In genomic region chr4:150385606-150386005, GRCh38 we compare ENCODE assay signal across 9 cellular contexts.
DNase-seq lines count a peak whose midpoint lies in the region; ATAC-seq and TF ChIP-seq lines count a peak whose summit lies in the region.
"Had no signal": no experiment of that assay in that cellular context is flagged by ENCODE, and none has a peak within 500 bp of the region (broad histone marks: within the 10 kb centered on the region; RNA-seq: fewer than 3 reads in every experiment).

No MANE protein-coding gene starts in this region.

- H3K4me3 Mint-ChIP-seq in type B pancreatic cell: no peak overlapping the region

- no peaks in the 10 kb centered on the region for H3K27me3 Mint-ChIP-seq in type B pancreatic cell

- peaks cover 15% of the 10 kb centered on the region for H3K36me3 Mint-ChIP-seq in type B pancreatic cell

- peaks cover 7% of the 10 kb centered on the region for H3K9me3 Mint-ChIP-seq in type B pancreatic cell

- WGBS in heart left ventricle, 4 donors: 39 to 47% (median 41%) methylated on average over 2 of the region's 2 CpGs

- H3K27me3 ChIP-seq in left ventricle myocardium inferior (ENCODE audit: low read depth) (no peaks in the 10 kb centered on the region), heart left ventricle (no peaks in the 10 kb centered on the region)

- H3K4me1 ChIP-seq in left ventricle myocardium inferior (peaks cover 6% of the 10 kb centered on the region), heart left ventricle (peaks cover 0 to 11% (median 0%) of the 10 kb centered on the region in 12 donors)

- H3K27ac Mint-ChIP-seq in type B pancreatic cell: peak overlapping the region; percentile 1
- H3K27ac Mint-ChIP-seq: activated T-helper 2 cell treated with anti-CD3 and anti-CD28 coated beads, Interferon-gamma antibody, Interleukin-2, Interleukin-4, amounts not matched to agents 10 μg/mL and 5 μg/mL and 100 μg/mL, durations not matched to agents 14 hours and 24 hours and 36 hours had no signal

- H3K36me3 ChIP-seq in left ventricle myocardium inferior (no peaks in the 10 kb centered on the region), heart left ventricle (no peaks in the 10 kb centered on the region)

- ATAC-seq in Right ventricle myocardium superior (ENCODE audit: poor library complexity) (peak; percentile 91), SK-N-SH treated with all-trans-retinoic acid at 6 μM for 48 hours (peak; percentile 24; the same call in 2 of the 3 replicates), heart left ventricle (peak in 3 of 4 donors; percentile 49 to 96 (median 91)), GM18909 (IDR thresholded peaks at IDR 0.05; ENCODE audit: poor library complexity, unreplicated experiment) (no peak), GM21423 (IDR thresholded peaks at IDR 0.05; ENCODE audit: unreplicated experiment) (no peak), GM18861 (IDR thresholded peaks at IDR 0.05; ENCODE audit: unreplicated experiment) (no peak)

- no peak for TF ChIP-seq POLR2A in heart left ventricle (IDR thresholded peaks at IDR 0.05)

- H3K4me3 ChIP-seq in left ventricle myocardium inferior (no peak overlapping the region), heart left ventricle (no peak overlapping the region)

- intact Hi-C loops in Right ventricle myocardium superior (cut with DNase I) (no loop called here), left ventricle myocardium inferior (cut with micrococcal nuclease) (no loop called here), heart left ventricle (cut with DNase I) (no loop called here)

- H3K9me3 ChIP-seq in left ventricle myocardium inferior (replicated peaks) (peaks cover 4% of the 10 kb centered on the region), heart left ventricle (peaks cover 0 to 4% (median 0%) of the 10 kb centered on the region in 12 donors)

- DNase-seq in Right ventricle myocardium superior (no peak), left ventricle myocardium inferior (no peak), heart left ventricle (peak in 2 of 5 donors; percentile 9 to 26), type B pancreatic cell (ENCODE audit: extremely low spot score, unreplicated experiment) (no peak)

- H3K4me1 Mint-ChIP-seq in type B pancreatic cell (ENCODE audit: unreplicated experiment): peaks cover 8% of the 10 kb centered on the region

- H3K27ac ChIP-seq in left ventricle myocardium inferior (replicated peaks): no peak overlapping the region
- no peak overlapping the region for H3K27ac ChIP-seq in heart left ventricle

- TF ChIP-seq CTCF in left ventricle myocardium inferior (IDR thresholded peaks at IDR 0.05; ENCODE audit: borderline replicate concordance): no peak
- TF ChIP-seq CTCF in heart left ventricle (IDR thresholded peaks at IDR 0.05): no peak
- TF ChIP-seq CTCF in type B pancreatic cell (conservative IDR thresholded peaks at IDR 0.05): no peak

TF ChIP-seq in SK-N-SH treated with all-trans-retinoic acid at 6 μM for 48 hours, 23 proteins besides CTCF, POLR2A, EP300 and RAD21:
- TF ChIP-seq ISL1 (CRISPR knock-in tag; IDR thresholded peaks at IDR 0.05) (peak; percentile 79), SNAI2 (CRISPR knock-in tag; IDR thresholded peaks at IDR 0.05) (0 out of 2 replicates have a peak, but pooled peaks have one; percentile 38), ZNF565 (CRISPR knock-in tag; conservative IDR thresholded peaks at IDR 0.05; ENCODE audit: low read depth) (no peak)

Comparison
In these comparisons a context has a peak if more than half of its experiments do, and no peak if none do; other contexts are left out.
1. ATAC-seq: peak in Right ventricle myocardium superior (single experiment), SK-N-SH treated with all-trans-retinoic acid at 6 μM for 48 hours (single experiment) and heart left ventricle (3 of 4); none in GM18909 (single experiment), GM21423 (single experiment) and GM18861 (single experiment).